ENCODE assay signal across 28 cellular contexts in the genomic region with DNA sequence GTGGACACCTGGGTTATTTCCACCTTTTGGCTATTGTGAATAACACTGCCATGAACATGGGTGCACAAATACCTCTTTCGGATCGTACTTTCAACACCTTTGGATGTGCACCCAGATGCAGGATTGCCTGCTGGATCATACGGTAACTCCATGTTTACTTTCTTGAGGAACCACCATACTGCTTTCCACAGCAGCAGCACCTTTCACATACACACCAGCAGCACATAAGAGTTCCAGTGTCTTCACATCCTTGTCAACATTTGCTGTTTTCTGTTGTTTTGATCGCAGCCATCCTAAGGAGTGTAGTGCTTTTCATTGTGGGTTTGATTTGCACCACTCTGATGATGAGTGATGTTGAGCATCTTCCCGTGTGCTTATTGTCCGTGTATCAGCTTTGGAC.
"Had no signal": no experiment of that assay in that cellular context is flagged by ENCODE, and none has a peak within 500 bp of the region (broad histone marks: within the 10 kb centered on the region; RNA-seq: fewer than 3 reads in every experiment).

No MANE protein-coding gene starts in this region.

- FAIRE-seq: islet of Langerhans, kidney, pancreas, small intestine, urothelium cell line had no signal

- H3K27ac ChIP-seq: left lung, lower lobe of right lung, pancreas, prostate gland, sigmoid colon, spleen, suprapubic skin, thoracic aorta, tibial artery, upper lobe of right lung had no signal

- DNase-seq: hypothalamus; immature natural killer cell; kidney; left colon; lower lobe of right lung; mammary epithelial cell; mesenchymal stem cell; naive thymus-derived CD8-positive, alpha-beta T cell; nucleus accumbens; pancreas; posterior cingulate gyrus; retina; right cardiac atrium; sigmoid colon; small intestine; spleen; stimulated activated CD4-positive, alpha-beta T cell treated with anti-CD3 and anti-CD28 coated beads, Interleukin-4, amount 100 ng/mL, for 24 hours; stimulated activated naive CD4-positive, alpha-beta T cell; tibial artery; trophoblast cell; upper lobe of right lung had no signal

- H3K36me3 ChIP-seq: prostate gland, suprapubic skin, thoracic aorta had no signal

- ATAC-seq: left colon; left lung; lower lobe of right lung; naive thymus-derived CD8-positive, alpha-beta T cell; pancreas; right cardiac atrium; stimulated activated effector memory CD8-positive, alpha-beta T cell treated with anti-CD3 and anti-CD28 coated beads, Interleukin-12 subunit alpha, Interleukin-12 subunit beta, amount 100 ng/mL, for 72 hours; upper lobe of right lung had no signal

- H3K4me3 ChIP-seq: left lung, lower lobe of right lung, pancreas, prostate gland, sigmoid colon, spleen, suprapubic skin, thoracic aorta, tibial artery, upper lobe of right lung had no signal

- H3K4me1 ChIP-seq: left lung, lower lobe of right lung, pancreas, prostate gland, sigmoid colon, spleen, tibial artery, upper lobe of right lung had no signal

- H3K27me3 ChIP-seq: left lung, pancreas, sigmoid colon, spleen, suprapubic skin, tibial artery, upper lobe of right lung had no signal

- H3K9me3 ChIP-seq: left lung, lower lobe of right lung, pancreas, prostate gland, sigmoid colon, spleen, suprapubic skin, thoracic aorta, tibial artery, upper lobe of right lung had no signal
